Comparison of ENCODE assay signal across 2 cellular contexts in genomic region chr1:184096580-184096979, GRCh38. TPM values are rescaled to one million over a fixed set of nuclear protein-coding genes. Genes with fewer than 3 reads are reported as not detected.
"Had no signal": no experiment of that assay in that cellular context is flagged by ENCODE, and none has a peak within 500 bp of the region (broad histone marks: within the 10 kb centered on the region; RNA-seq: fewer than 3 reads in every experiment).

No MANE protein-coding gene starts in this region.

RNA-seq across cellular contexts. Expression of gene COLGALT2, which starts 59.1 kb away (rescaled TPM):
- total RNA-seq: dermis blood vessel endothelial cell, endothelial cell of umbilical vein had no signal
